9 cellular contexts compared by ENCODE assay signal in the genomic region with DNA sequence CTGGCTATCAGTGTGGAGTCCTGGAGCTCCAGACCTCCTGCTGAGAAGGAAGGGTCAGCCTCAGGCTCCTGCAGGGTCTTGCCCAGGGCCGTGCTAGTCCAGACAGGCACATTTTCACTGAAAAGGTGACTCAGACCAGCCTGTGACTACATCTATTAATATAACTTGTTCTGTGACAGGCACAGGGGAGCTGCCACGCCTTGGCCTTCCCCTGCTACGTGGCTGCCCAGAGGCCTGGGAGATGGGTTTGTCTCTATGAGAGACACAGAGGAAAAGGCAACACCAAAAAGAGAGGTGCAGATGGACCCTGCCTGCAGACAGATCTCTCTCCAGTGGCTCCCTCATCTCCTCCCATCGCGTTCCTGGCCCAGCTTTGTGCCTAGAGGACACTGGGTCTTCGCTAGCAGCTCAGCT. TPM values are rescaled to one million over a fixed set of nuclear protein-coding genes. Genes with fewer than 3 reads are reported as not detected.
A peak's percentile ranks its signal among the peaks of the same experiment; 100 is the strongest.
DNase-seq lines count a peak whose midpoint lies in the region; ATAC-seq and TF ChIP-seq lines count a peak whose summit lies in the region.
"Not testable (repeated sequence)": the region's sequence is repeated elsewhere in the genome, so short reads cannot be mapped to it uniquely, and the experiment has no call there.
"Had no signal": no experiment of that assay in that cellular context is flagged by ENCODE, and none has a peak within 500 bp of the region (broad histone marks: within the 10 kb centered on the region; RNA-seq: fewer than 3 reads in every experiment).

No MANE protein-coding gene starts in this region.

- not testable (repeated sequence) for H4K20me1 ChIP-seq in osteoblast (ENCODE audit: insufficient read depth, low read length)

- H3K4me3 Mint-ChIP-seq in MCF 10A (ENCODE audit: unreplicated experiment): peak overlapping the region; percentile 53

- not testable (repeated sequence) for TF ChIP-seq CTCF in RWPE2 (IDR thresholded peaks at IDR 0.05; ENCODE audit: poor library complexity, severe bottlenecking); MCF 10A (IDR thresholded peaks at IDR 0.05; ENCODE audit: unreplicated experiment); esophagus muscularis mucosa (IDR thresholded peaks at IDR 0.05); osteoblast (IDR thresholded peaks at IDR 0.05; ENCODE audit: extremely low read depth, low read depth, low read length)

- not testable (repeated sequence) for H3K36me3 ChIP-seq in RWPE2 (ENCODE audit: low read depth); esophagus muscularis mucosa; osteoblast (ENCODE audit: insufficient read depth, low read length)

- not testable (repeated sequence) for H3K4me1 Mint-ChIP-seq in MCF 10A (ENCODE audit: insufficient read depth, unreplicated experiment)

- H3K4me2 ChIP-seq in osteoblast (ENCODE audit: insufficient read depth, low read length): not testable (repeated sequence)

- not testable (repeated sequence) for H3K36me3 Mint-ChIP-seq in MCF 10A (ENCODE audit: insufficient read depth, unreplicated experiment)

- WGBS in esophagus muscularis mucosa: no CpG with 5 or more reads among the region's 6 CpGs
- 74% methylated on average over 5 of the region's 6 CpGs for WGBS in right cardiac atrium

- intact Hi-C loops in MCF 10A (cut with micrococcal nuclease); esophagus muscularis mucosa (cut with DNase I); right cardiac atrium (cut with DNase I): not testable (repeated sequence)

- H3K27ac Mint-ChIP-seq in MCF 10A (ENCODE audit: low read depth, unreplicated experiment): not testable (repeated sequence)

- not testable (repeated sequence) for H3K27me3 Mint-ChIP-seq in MCF 10A (ENCODE audit: insufficient read depth, unreplicated experiment)

- not testable (repeated sequence) for TF ChIP-seq EP300 in esophagus muscularis mucosa (IDR thresholded peaks at IDR 0.05)

- TF ChIP-seq POLR2A in esophagus muscularis mucosa (IDR thresholded peaks at IDR 0.05; ENCODE audit: low read depth): not testable (repeated sequence)

- not testable (repeated sequence) for H3K9me3 Mint-ChIP-seq in MCF 10A (ENCODE audit: unreplicated experiment)

- BruUV-seq in MCF 10A (replicated peaks; lab: Mats Ljungman, UMichigan): TSS peak; percentile 81

- ATAC-seq in RWPE2 (ENCODE audit: low read depth) (peak; percentile 52), right cardiac atrium (peak; percentile 19 to 36)

- POLR2A ChIA-PET in MCF 10A (lab: Yijun Ruan, JAX): not testable (repeated sequence)

- not testable (repeated sequence) for H3K27me3 ChIP-seq in RWPE2 (ENCODE audit: insufficient read depth, poor library complexity, severe bottlenecking); esophagus muscularis mucosa; right cardiac atrium (ENCODE audit: control insufficient read depth, insufficient read depth); osteoblast (ENCODE audit: insufficient read depth, low read length)

- peak; percentile 13 for DNase-seq in Daoy (ENCODE audit: low read depth)
- DNase-seq in M059J (ENCODE audit: low read depth): peak; percentile 27
- peak; percentile 74 for DNase-seq in RWPE2 (ENCODE audit: low spot score)
- peak; percentile 39 for DNase-seq in MCF 10A (ENCODE audit: unreplicated experiment)
- peak; percentile 5 for DNase-seq in esophagus muscularis mucosa (ENCODE audit: extremely low spot score)
- DNase-seq in right cardiac atrium; osteoblast (ENCODE audit: insufficient read length, low spot score, missing footprints): not testable (repeated sequence)

- H3K27ac ChIP-seq in RWPE2 (ENCODE audit: poor library complexity, severe bottlenecking): peak overlapping the region; percentile 41
- H3K27ac ChIP-seq in esophagus muscularis mucosa (replicated peaks in 1 of 4); right cardiac atrium (ENCODE audit: low read length): not testable (repeated sequence)
- H3K27ac ChIP-seq in osteoblast (ENCODE audit: low read depth, low read length): peak overlapping the region; percentile 28

- not testable (repeated sequence) for H3K9me3 ChIP-seq in RWPE2 (ENCODE audit: severe bottlenecking); esophagus muscularis mucosa; right cardiac atrium (ENCODE audit: control insufficient read depth, low read length); osteoblast (ENCODE audit: low read depth, low read length)

- H3K79me2 ChIP-seq in osteoblast (ENCODE audit: insufficient read depth, low read length): not testable (repeated sequence)

- not testable (repeated sequence) for H2AFZ ChIP-seq in osteoblast (ENCODE audit: low read length)

- H3K4me1 ChIP-seq in RWPE2 (ENCODE audit: insufficient read depth, poor library complexity, severe bottlenecking); esophagus muscularis mucosa; right cardiac atrium (ENCODE audit: control insufficient read depth, insufficient read depth, low read length); osteoblast (ENCODE audit: insufficient read depth, low read length): not testable (repeated sequence)

- not testable (repeated sequence) for H3K4me3 ChIP-seq in RWPE2 (ENCODE audit: severe bottlenecking); esophagus muscularis mucosa; right cardiac atrium (ENCODE audit: low read length); osteoblast (ENCODE audit: insufficient read depth, low read length)

- CTCF ChIA-PET in MCF 10A (lab: Yijun Ruan, JAX): not testable (repeated sequence)

RNA-seq across cellular contexts. Expression of a gene that starts 2.1 kb away (rescaled TPM):
- total RNA-seq in Daoy (2014; rRNA removed; shearing (Covaris generic)): 9.7 and 10.1 TPM in 2 replicates
- total RNA-seq in M059J (2014; rRNA removed; shearing (Covaris generic)): 0.54 and 2.4 TPM in 2 replicates
- total RNA-seq in MCF 10A (2022): 47.3 and 103 TPM in 2 replicates
- total RNA-seq in esophagus muscularis mucosa: not detected
- total RNA-seq in right cardiac atrium: 1 to 10 TPM in 1 of 4 donors, under 1 TPM in 3; 0.62 to 1.3 (median 0.80) TPM
- polyA plus RNA-seq in right cardiac atrium: 0.27 TPM
- total RNA-seq in osteoblast: 0.59 and 0.72 TPM in 2 replicates
- total RNA-seq: GM23338, NCI-H460 had no signal
- polyA plus RNA-seq: GM23338 had no signal

RNA-seq across cellular contexts. Expression of a gene that starts 9.7 kb away (rescaled TPM):
- total RNA-seq in Daoy (2014; rRNA removed; shearing (Covaris generic)): not detected in 2 replicates
- not detected in 2 replicates for total RNA-seq in M059J (2014; rRNA removed; shearing (Covaris generic))
- total RNA-seq in MCF 10A (2022) (not detected in 2 replicates), esophagus muscularis mucosa (not detected), right cardiac atrium (not detected), osteoblast (not detected in 2 replicates)
- not detected for polyA plus RNA-seq in right cardiac atrium
- total RNA-seq: GM23338, NCI-H460 had no signal
- polyA plus RNA-seq: GM23338 had no signal

RNA-seq across cellular contexts. Expression of a gene that starts 41.7 kb away (rescaled TPM):
- total RNA-seq in Daoy (2014; rRNA removed; shearing (Covaris generic)): 1.3 and 2.6 TPM in 2 replicates
- total RNA-seq in M059J (2014; rRNA removed; shearing (Covaris generic)): 1.8 and 2.2 TPM in 2 replicates
- 15.6 and 16.3 TPM in 2 replicates for total RNA-seq in MCF 10A (2022)
- 1 to 10 TPM; 2.6 to 5.4 (median 3.8) TPM for total RNA-seq in esophagus muscularis mucosa
- total RNA-seq in right cardiac atrium: 1 to 10 TPM; 3.3 to 4.6 (median 4.0) TPM
- polyA plus RNA-seq in right cardiac atrium: 4.9 TPM
- total RNA-seq in osteoblast: 6.2 and 8.3 TPM in 2 replicates
